26 cellular contexts compared by ENCODE assay signal in genomic region chr17:63689479-63689878, GRCh38.
"Had no signal": no experiment of that assay in that cellular context is flagged by ENCODE, and none has a peak within 500 bp of the region (broad histone marks: within the 10 kb centered on the region; RNA-seq: fewer than 3 reads in every experiment).

No MANE protein-coding gene starts in this region.

- H3K27me3 ChIP-seq: SJSA1 had no signal

- H3K27me3 Mint-ChIP-seq: IgD-negative memory B cell had no signal

- ATAC-seq: K562 had no signal

- H3K27ac ChIP-seq: HL-60, KMS-11, SJSA1, SK-N-MC had no signal

- H3K4me3 ChIP-seq: K562, SJSA1, SK-N-MC had no signal

- H3K9me3 ChIP-seq: SJSA1 had no signal

- H3K9me3 Mint-ChIP-seq: IgD-negative memory B cell had no signal

- DNase-seq: Kasumi-1, MM.1S, MV-4-11, NCI-H1048, NCI-H1105, NCI-H1417, NCI-H1436 treated with DMSO at 0.1 percent for 48 hours, NCI-H1694 treated with DMSO at 0.1 percent for 48 hours, NCI-H1930, NCI-H2081 treated with DMSO at 0.1 percent for 48 hours, NCI-H2171, NCI-H226, NCI-H446, NCI-H510A, NCI-H524 treated with DMSO at 0.1 percent for 48 hours, NCI-H69, NCI-H774, Right ventricle myocardium superior, RPMI8226, SIG-M5 had no signal

- H3K4me1 ChIP-seq: SJSA1 had no signal
